ENCODE assay signal across 8 cellular contexts in the genomic region with DNA sequence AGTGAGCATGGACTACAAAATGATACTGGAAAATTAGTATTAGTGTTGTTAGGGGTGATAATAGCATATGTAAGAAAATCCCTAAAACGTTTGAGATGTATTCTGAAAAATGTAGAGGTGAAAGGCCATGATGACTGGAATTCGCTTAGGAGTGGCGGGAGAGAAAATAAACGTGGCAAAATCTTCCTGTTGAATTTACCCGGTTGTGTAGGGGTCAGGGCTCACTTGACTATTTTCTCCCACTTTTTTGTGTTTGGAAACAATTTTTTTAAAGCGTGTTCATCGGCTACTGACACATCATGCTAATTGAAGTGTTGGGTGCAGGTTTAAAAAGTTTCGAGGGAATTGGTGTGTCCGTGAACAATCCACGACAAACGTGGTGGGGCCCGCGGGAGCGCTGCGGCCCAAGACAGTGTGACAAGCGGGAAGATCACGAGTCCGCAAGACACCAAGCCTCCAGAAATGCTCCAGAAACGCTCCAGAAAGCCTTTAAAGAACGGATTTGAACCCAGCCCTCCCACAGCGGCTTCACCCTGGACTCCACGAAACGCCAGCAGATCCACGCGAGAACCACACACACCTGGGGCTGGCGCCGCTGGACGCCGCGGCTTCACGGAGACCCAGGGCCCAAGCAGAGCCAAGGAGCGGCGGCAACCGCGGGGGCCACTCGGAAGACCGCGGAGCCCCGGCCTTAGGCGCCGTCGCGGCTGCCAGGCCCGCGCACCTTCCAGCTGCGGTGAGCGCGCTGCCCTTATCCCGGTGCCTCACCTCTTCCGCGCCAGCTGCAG. TPM values are rescaled to one million over a fixed set of nuclear protein-coding genes. Genes with fewer than 3 reads are reported as not detected.
DNase-seq lines count a peak whose midpoint lies in the region; ATAC-seq, FAIRE-seq and TF ChIP-seq lines count a peak whose summit lies in the region.

No MANE protein-coding gene starts in this region.

- H3K9me1 ChIP-seq in IMR-90 (ENCODE audit: insufficient read depth, low read length) = no peaks in the 10 kb centered on the region

- peaks cover 5% of the 10 kb centered on the region for H3K36me3 ChIP-seq in IMR-90 (ENCODE audit: control insufficient read depth, insufficient read depth, low read length)
- no peaks in the 10 kb centered on the region for H3K36me3 ChIP-seq in small intestine (ENCODE audit: control insufficient read depth in 2 of 2, insufficient read depth in 2 of 2, low read length in 2 of 2)

- peaks cover 6% of the 10 kb centered on the region; the same call in 1 of the 2 replicates for H4K20me1 ChIP-seq in IMR-90 (ENCODE audit: insufficient read depth, low read length)

- H2AK5ac ChIP-seq in IMR-90 (ENCODE audit: low read depth, low read length) = peak overlapping the region; percentile 47; the same call in 1 of the 2 replicates

- in situ Hi-C loops in GM13976 (cut with MboI; ENCODE audit: low sequenced_read_pairs, unreplicated experiment) = loop anchor here (25.0 kb wide), 1 partner anchor 205 kb away; a partner anchor contains a TSS
- in situ Hi-C loops in IMR-90 (cut with MboI; ENCODE audit: low sequenced_read_pairs) = no loop called here

- peak overlapping the region; percentile 92 for H3K4me3 ChIP-seq in IMR-90 (ENCODE audit: insufficient read depth, low read depth, low read length)
- H3K4me3 ChIP-seq in iPS-11a (ENCODE audit: low read depth, low read length) = peak overlapping the region; percentile 90
- peak overlapping the region; percentile 64 to 78 for H3K4me3 ChIP-seq in small intestine (ENCODE audit: low read depth in 1 of 2, low read length in 2 of 2)

- peak overlapping the region; percentile 71 to 79 for H4K8ac ChIP-seq in IMR-90 (ENCODE audit: low read depth in 2 of 2, low read length in 2 of 2)

- H3K79me1 ChIP-seq in IMR-90 (ENCODE audit: low read depth in 1 of 2, low read length in 2 of 2) = peaks cover 19 to 36% of the 10 kb centered on the region in 2 experiments

- H4K5ac ChIP-seq in IMR-90 (ENCODE audit: low read depth, low read length) = peak overlapping the region; percentile 41; the same call in 1 of the 2 replicates

- H3K27me3 ChIP-seq in IMR-90 (ENCODE audit: control insufficient read depth, insufficient read depth, low read length) (no peaks in the 10 kb centered on the region), small intestine (ENCODE audit: control insufficient read depth in 2 of 2, insufficient read depth in 2 of 2, low read length in 2 of 2) (no peaks in the 10 kb centered on the region)

- BruUV-seq in IMR-90 (replicated peaks; lab: Mats Ljungman, UMichigan) = no TSS peak

- no peak for TF ChIP-seq RAD21 in IMR-90 (IDR thresholded peaks at IDR 0.05; ENCODE audit: low read length)

- dilution Hi-C loops in IMR-90 (cut with HindIII; ENCODE audit: low sequenced_read_pairs, unreplicated experiment) = no loop called here

- no peak overlapping the region for H2BK120ac ChIP-seq in IMR-90 (ENCODE audit: low read depth, low read length)

- intact Hi-C loops in IMR-90 (cut with micrococcal nuclease) (loop anchor here (5.0 kb wide), 2 partner anchors 205 to 265 kb away; a partner anchor contains a TSS), posterior vena cava (cut with DNase I) (no loop called here)

- peak overlapping the region; percentile 90 for H3K9ac ChIP-seq in IMR-90 (ENCODE audit: low read depth, low read length)

- ATAC-seq in IMR-90 (ENCODE audit: low read depth) = peak; percentile 2

- peak overlapping the region; percentile 88 for H3K27ac ChIP-seq in IMR-90 (ENCODE audit: insufficient read depth, low read length)
- H3K27ac ChIP-seq in adipose tissue (ENCODE audit: low read depth, low read length) = peak overlapping the region; percentile 72
- H3K27ac ChIP-seq in small intestine (ENCODE audit: low read depth in 1 of 2, low read length in 1 of 2) = peak overlapping the region; percentile 57 to 90

- POLR2A ChIA-PET in IMR-90 (lab: Charles Lee; ENCODE audit: unreplicated experiment) = no interaction called here

- H4K91ac ChIP-seq in IMR-90 (ENCODE audit: insufficient read depth, low read depth, low read length) = peak overlapping the region; percentile 81

- peak overlapping the region; percentile 65 for H2BK5ac ChIP-seq in IMR-90 (ENCODE audit: low read depth, low read length, poor library complexity, severe bottlenecking)

- peak overlapping the region; percentile 97 for H2AFZ ChIP-seq in IMR-90 (replicated peaks; ENCODE audit: low read length, poor library complexity)

- H2BK15ac ChIP-seq in IMR-90 (ENCODE audit: low read depth, low read length) = 0 out of 3 replicates have a peak overlapping the region, but pooled peaks have one; percentile 44

- H3K9me3 ChIP-seq in IMR-90 (ENCODE audit: control insufficient read depth, insufficient read depth, low read length) (no peaks in the 10 kb centered on the region), small intestine (ENCODE audit: control insufficient read depth, low read depth) (no peaks in the 10 kb centered on the region)

- no peak for TF ChIP-seq POLR2A in IMR-90 (IDR thresholded peaks at IDR 0.05; ENCODE audit: low read depth, low read length)

- no peak for FAIRE-seq in small intestine (lab: Jason Lieb, UNC)

- H3K14ac ChIP-seq in IMR-90 (replicated peaks; ENCODE audit: low read depth, low read length) = peak overlapping the region; percentile 86

- H3K4me1 ChIP-seq in IMR-90 (ENCODE audit: control insufficient read depth, insufficient read depth, low read length) (peaks cover 2% of the 10 kb centered on the region; the same call in 1 of the 2 replicates), small intestine (ENCODE audit: control insufficient read depth in 2 of 2, insufficient read depth in 1 of 2, low read depth in 1 of 2, low read length in 1 of 2) (no peaks in the 10 kb centered on the region)

- 0% methylated on average over 21 of the region's 51 CpGs; no CpG with 5 or more reads in 1 of the 2 experiments for WGBS in IMR-90 (ENCODE audit: extremely low coverage in 2 of 2, insufficient read length in 1 of 2), 2 experiments
- WGBS in adipose tissue, 3 donors = 1 to 2% (median 1%) methylated on average over 48 to 51 of the region's 51 CpGs
- 0 to 2% (median 1%) methylated on average over 47 to 51 of the region's 51 CpGs for WGBS in small intestine, 3 donors

- peak overlapping the region; percentile 71; the same call in 1 of the 2 replicates for H3K56ac ChIP-seq in IMR-90 (ENCODE audit: extremely low read depth, insufficient read depth, low read length)

- DNase-seq in A172 (ENCODE audit: low spot score) (peak; percentile 27), GM13976 (ENCODE audit: low spot score) (peak; percentile 25), IMR-90 (no peak), small intestine (peak; percentile 43), posterior vena cava (ENCODE audit: low spot score) (no peak), dedifferentiated amniotic fluid mesenchymal stem cell (ENCODE audit: extremely low spot score) (no peak)

- H2BK20ac ChIP-seq in IMR-90 (ENCODE audit: low read depth, low read length) = no peak overlapping the region

- TF ChIP-seq CTCF in GM13976 (IDR thresholded peaks at IDR 0.05; ENCODE audit: borderline replicate concordance, control extremely low read depth, extremely low read depth, insufficient read depth, missing control alignments) (no peak), IMR-90 (conservative IDR thresholded peaks at IDR 0.05; ENCODE audit: low read depth, low read length) (no peak)

- peak overlapping the region; percentile 91 for H3K23ac ChIP-seq in IMR-90 (ENCODE audit: low read depth, low read length)

- peak overlapping the region; percentile 81 for H3K4ac ChIP-seq in IMR-90 (ENCODE audit: low read depth, low read length)

- peak overlapping the region; percentile 95 for H2AK9ac ChIP-seq in IMR-90 (replicated peaks; ENCODE audit: low read depth, low read length, poor library complexity)

- CTCF ChIA-PET in IMR-90 (lab: Yijun Ruan, JAX) = no interaction called here

- H3K4me2 ChIP-seq in IMR-90 (ENCODE audit: low read depth, low read length) = peak overlapping the region; percentile 95

- peak overlapping the region; percentile 30; the same call in 1 of the 2 replicates for H3K18ac ChIP-seq in IMR-90 (ENCODE audit: low read depth, low read length)

TF ChIP-seq in IMR-90, 13 proteins besides CTCF, POLR2A, EP300 and RAD21:
- TF ChIP-seq CHD1 (IDR thresholded peaks at IDR 0.05; ENCODE audit: low read depth, low read length) (0 out of 2 replicates have a peak, but pooled peaks have one; percentile 10), RFX5 (IDR thresholded peaks at IDR 0.05; ENCODE audit: low read depth, low read length) (no peak)

RNA-seq across cellular contexts. Expression of a gene that starts 0.6 kb away (rescaled TPM):
- 162 and 207 TPM in 2 replicates for total RNA-seq in A172 (2014; rRNA removed; shearing (Covaris generic))
- total RNA-seq in IMR-90 (2012; rRNA removed) = 37.8 and 51.1 TPM in 2 replicates
- polyA plus RNA-seq in IMR-90 (2012; rRNA removed) = 34.6 and 45.4 TPM in 2 replicates
- 10.1 and 14.3 TPM in 2 replicates for polyA plus RNA-seq in IMR-90 (2012; cell fraction: cytosol; rRNA removed)
- 1.8 and 29.8 TPM in 2 replicates for polyA plus RNA-seq in IMR-90 (2012; cell fraction: nucleus; rRNA removed; ENCODE audit: low replicate concordance)
- polyA plus RNA-seq in adipose tissue = 10 to 100 TPM; 26.2 to 36.5 (median 27.3) TPM
- 10 to 100 TPM; 27.3 to 62.8 (median 34.6) TPM for polyA plus RNA-seq in small intestine
- 10 to 100 TPM; 30.9 to 33.8 TPM for total RNA-seq in posterior vena cava

Comparison
In these comparisons a context has a peak if more than half of its experiments do, and no peak if none do; other contexts are left out.
1. DNase-seq: peak in A172 (single experiment), GM13976 (single experiment) and small intestine (single experiment); none in IMR-90 (single experiment), posterior vena cava (single experiment) and dedifferentiated amniotic fluid mesenchymal stem cell (single experiment).
2. Peak in every context shown above with its lines, with median percentiles within 50 percentile points of each other: H3K27ac ChIP-seq and H3K4me3 ChIP-seq.